In genomic region chr1:21082078-21082477, GRCh38 we compare ENCODE assay signal across 13 cellular contexts.
"Had no signal": no experiment of that assay in that cellular context is flagged by ENCODE, and none has a peak within 500 bp of the region (broad histone marks: within the 10 kb centered on the region; RNA-seq: fewer than 3 reads in every experiment).

No MANE protein-coding gene starts in this region.

- H3K9me3 Mint-ChIP-seq: activated CD4-positive, alpha-beta memory T cell treated with anti-CD3 and anti-CD28 coated beads for 36 hours; T-cell had no signal

- H3K4me3 Mint-ChIP-seq: activated CD4-positive, alpha-beta memory T cell treated with anti-CD3 and anti-CD28 coated beads for 36 hours; activated CD8-positive, alpha-beta memory T cell treated with anti-CD3 and anti-CD28 coated beads, Interleukin-2, amount 10 ng/mL, durations not matched to agents 7 days and 5 days; naive thymus-derived CD8-positive, alpha-beta T cell; T-cell had no signal

- H3K9me3 ChIP-seq: esophagus muscularis mucosa, left lung, neutrophil, thoracic aorta had no signal

- H3K4me1 ChIP-seq: parathyroid adenoma had no signal

- H3K27me3 Mint-ChIP-seq: activated CD4-positive, alpha-beta memory T cell treated with anti-CD3 and anti-CD28 coated beads for 36 hours; activated CD8-positive, alpha-beta memory T cell treated with anti-CD3 and anti-CD28 coated beads, Interleukin-2, amount 10 ng/mL, durations not matched to agents 7 days and 5 days; naive thymus-derived CD8-positive, alpha-beta T cell; T-cell had no signal

- H3K27ac Mint-ChIP-seq: activated CD4-positive, alpha-beta memory T cell treated with anti-CD3 and anti-CD28 coated beads for 36 hours; activated CD8-positive, alpha-beta memory T cell treated with anti-CD3 and anti-CD28 coated beads, Interleukin-2, amount 10 ng/mL, durations not matched to agents 7 days and 5 days; naive thymus-derived CD8-positive, alpha-beta T cell; T-cell had no signal

- H2AFZ ChIP-seq: parathyroid adenoma had no signal

- H3K27ac ChIP-seq: esophagus muscularis mucosa, left lung, neutrophil, parathyroid adenoma, thoracic aorta had no signal

- H3K4me3 ChIP-seq: esophagus muscularis mucosa, left lung, thoracic aorta had no signal

- H3K36me3 ChIP-seq: thoracic aorta had no signal

- DNase-seq: activated CD4-positive, alpha-beta memory T cell treated with anti-CD3 and anti-CD28 coated beads for 36 hours; activated CD8-positive, alpha-beta memory T cell treated with anti-CD3 and anti-CD28 coated beads, Interleukin-2, amount 10 ng/mL, durations not matched to agents 7 days and 5 days; activated naive CD4-positive, alpha-beta T cell treated with anti-CD3 and anti-CD28 coated beads, Interleukin-2, amount 50 U/mL, for 16 hours; activated T-cell treated with anti-CD3 and anti-CD28 coated beads, Interleukin-2, amount 50 U/mL, for 1 hour; left lung; mammary epithelial cell; naive thymus-derived CD8-positive, alpha-beta T cell; stimulated activated CD4-positive, alpha-beta T cell treated with anti-CD3 and anti-CD28 coated beads, Interleukin-1b, Interleukin-23, amount 100 ng/mL, for 48 hours; T-cell had no signal

- H3K27me3 ChIP-seq: esophagus muscularis mucosa, left lung, neutrophil had no signal

- H3K9ac ChIP-seq: parathyroid adenoma had no signal

- ATAC-seq: activated CD8-positive, alpha-beta memory T cell treated with anti-CD3 and anti-CD28 coated beads, Interleukin-2, amount 10 ng/mL, durations not matched to agents 7 days and 5 days; left lung; naive thymus-derived CD8-positive, alpha-beta T cell; T-cell had no signal
